ENCODE assay signal across 1 cellular context in the genomic region with DNA sequence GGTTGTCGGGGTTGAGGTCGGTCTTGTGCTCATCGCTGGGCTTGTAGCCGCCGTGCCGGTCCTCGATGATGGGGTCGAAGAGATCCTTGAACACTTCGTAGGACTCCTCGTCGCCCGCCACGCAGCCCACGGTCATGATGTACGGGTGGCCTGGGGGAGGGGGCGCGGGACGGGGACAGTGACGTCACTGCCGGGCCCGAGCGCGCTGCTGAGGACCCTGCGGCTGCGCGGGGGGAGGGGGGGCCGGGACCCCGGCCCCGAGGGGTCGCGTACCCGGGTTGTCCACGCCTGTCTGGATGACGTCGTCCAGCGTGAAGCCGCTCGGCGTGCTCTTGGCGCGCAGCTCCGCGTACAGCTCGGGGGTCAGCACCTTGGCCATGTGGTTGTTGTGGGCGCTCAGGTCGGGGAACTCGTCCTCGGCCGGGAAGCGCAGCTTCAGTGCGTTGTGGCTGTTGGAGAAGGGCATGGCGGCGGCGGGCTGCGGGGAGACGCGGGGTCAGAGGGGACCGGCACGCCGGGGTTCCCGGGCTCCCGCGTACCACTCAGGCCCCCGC.
TF ChIP-seq lines count a peak whose summit lies in the region.

No MANE protein-coding gene starts in this region.

TF ChIP-seq in IMR-90, 13 proteins besides CTCF, POLR2A, EP300 and RAD21:
- TF ChIP-seq RFX5 (IDR thresholded peaks at IDR 0.05; ENCODE audit: low read depth, low read length) (no peak), MAZ (IDR thresholded peaks at IDR 0.05; ENCODE audit: borderline replicate concordance, low read depth, low read length) (no peak), NFE2L2 (IDR thresholded peaks at IDR 0.05; ENCODE audit: low read depth, low read length) (no peak), MAFK (IDR thresholded peaks at IDR 0.05; ENCODE audit: low read depth, low read length) (no peak), RCOR1 (IDR thresholded peaks at IDR 0.05; ENCODE audit: insufficient replicate concordance, low read length) (no peak)
